In the genomic region with DNA sequence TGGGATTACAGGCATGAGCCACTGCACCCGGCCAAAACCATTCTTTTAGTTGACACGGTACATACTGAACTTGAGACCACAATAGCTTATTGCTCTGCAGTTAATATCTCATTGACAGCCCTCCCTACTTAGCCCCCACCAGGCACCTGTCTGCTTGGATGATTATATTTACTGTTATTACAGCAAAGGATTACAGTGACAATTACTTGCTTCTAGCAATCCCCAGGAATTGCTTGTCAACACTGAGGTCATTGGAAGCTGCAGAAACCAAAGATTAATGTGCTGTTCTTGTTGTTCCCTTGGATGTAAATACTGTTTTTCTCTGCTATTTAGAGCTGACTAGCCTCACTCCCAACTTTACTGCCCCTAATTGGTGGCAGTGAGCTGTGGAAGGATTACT, we compare ENCODE assay signal across 16 cellular contexts.
DNase-seq lines count a peak whose midpoint lies in the region; ATAC-seq lines count a peak whose summit lies in the region.
"Had no signal": no experiment of that assay in that cellular context is flagged by ENCODE, and none has a peak within 500 bp of the region (broad histone marks: within the 10 kb centered on the region; RNA-seq: fewer than 3 reads in every experiment).

No MANE protein-coding gene starts in this region.

- DNase-seq in NCI-H82 (lab: John Stamatoyannopoulos, UW): peak; percentile 25
- no peak for DNase-seq in NCI-H82 treated with DMSO at 0.1 percent for 48 hours (lab: John Stamatoyannopoulos, UW; ENCODE audit: unreplicated experiment)
- peak; percentile 51 for DNase-seq in NCI-H2227 treated with DMSO at 0.1 percent for 48 hours (lab: John Stamatoyannopoulos, UW)
- DNase-seq in myocyte (ENCODE audit: low read depth): peak; percentile 48
- no peak for DNase-seq in amygdala (lab: John Stamatoyannopoulos, UW)
- no peak for DNase-seq in GM23248
- no peak for DNase-seq in posterior vena cava (ENCODE audit: low spot score)
- DNase-seq: H9, Kasumi-1, MG63, NCI-H1092, NCI-H187 treated with DMSO at 0.1 percent for 48 hours, NCI-H2171 had no signal

- no peaks in the 10 kb centered on the region for H3K36me3 ChIP-seq in GM23248 (ENCODE audit: low read depth)
- H3K36me3 ChIP-seq: MG63 had no signal

- H3K4me2 ChIP-seq in GM23248 (ENCODE audit: unreplicated experiment): no peak overlapping the region

- H3F3A ChIP-seq in GM23248 (ENCODE audit: insufficient read depth): no peaks in the 10 kb centered on the region

- no peaks in the 10 kb centered on the region for H3K9me3 ChIP-seq in GM23248 (ENCODE audit: low read depth)
- H3K9me3 ChIP-seq: MG63 had no signal

- no peaks in the 10 kb centered on the region for H3K79me2 ChIP-seq in GM23248 (ENCODE audit: insufficient read depth)

- no peak overlapping the region for H2AFZ ChIP-seq in GM23248

- H4K20me1 ChIP-seq in GM23248 (ENCODE audit: insufficient read depth): no peaks in the 10 kb centered on the region

- ATAC-seq in HG03135 (IDR thresholded peaks at IDR 0.05; ENCODE audit: unreplicated experiment): no peak
- ATAC-seq: Panc1 had no signal

- in situ Hi-C loops in GM23248 (cut with MboI): no loop called here

- intact Hi-C loops in posterior vena cava (cut with DNase I): no loop called here

- no peak overlapping the region for H3K27ac ChIP-seq in GM23248
- H3K27ac ChIP-seq: 22Rv1 had no signal

- no peak overlapping the region for H3K4me3 ChIP-seq in GM23248
- H3K4me3 ChIP-seq: MG63 had no signal

- H3K4me1 ChIP-seq in GM23248 (ENCODE audit: insufficient read depth): no peaks in the 10 kb centered on the region

- WGBS in GM23248 (ENCODE audit: low coverage in 1 of 2, low lambda C conversion rate in 2 of 2, missing lambda C conversion rate in 2 of 2), 2 experiments: 81 to 84% methylated on average over 2 of the region's 2 CpGs

- no peaks in the 10 kb centered on the region for H3K27me3 ChIP-seq in GM23248 (replicated peaks; ENCODE audit: insufficient read depth)
- H3K27me3 ChIP-seq: MG63 had no signal

- H3K9me2 ChIP-seq in GM23248 (ENCODE audit: insufficient read depth): no peaks in the 10 kb centered on the region

- no peak overlapping the region for H3K9ac ChIP-seq in GM23248

Comparison
In these comparisons a context has a peak if more than half of its experiments do, and no peak if none do; other contexts are left out.
1. DNase-seq: peak in NCI-H82 (single experiment), NCI-H2227 treated with DMSO at 0.1 percent for 48 hours (single experiment) and myocyte (single experiment); none in NCI-H82 treated with DMSO at 0.1 percent for 48 hours (single experiment), amygdala (0 of 56), GM23248 (single experiment) and posterior vena cava (single experiment).